31 cellular contexts compared by ENCODE assay signal in the genomic region with DNA sequence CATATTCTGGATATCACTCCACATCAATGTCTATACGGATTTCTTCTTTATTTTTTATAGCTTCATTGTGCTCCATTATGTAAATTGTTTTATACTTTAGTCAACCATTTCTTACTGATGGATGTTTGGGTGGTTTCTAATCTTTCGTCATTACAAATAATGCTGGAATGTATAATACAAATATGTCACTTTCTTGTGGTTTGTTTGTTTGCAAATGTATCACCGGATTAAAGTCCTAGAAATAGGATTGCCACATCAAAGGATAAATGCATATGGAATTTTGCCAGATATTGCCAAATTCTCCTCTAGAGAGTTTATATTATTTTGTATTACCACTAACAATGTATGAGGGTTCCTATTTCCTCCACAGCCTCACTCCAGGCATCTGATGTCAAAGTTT. TPM values are rescaled to one million over a fixed set of nuclear protein-coding genes. Genes with fewer than 3 reads are reported as not detected.
DNase-seq lines count a peak whose midpoint lies in the region; ATAC-seq lines count a peak whose summit lies in the region.
"Had no signal": no experiment of that assay in that cellular context is flagged by ENCODE, and none has a peak within 500 bp of the region (broad histone marks: within the 10 kb centered on the region; RNA-seq: fewer than 3 reads in every experiment).

No MANE protein-coding gene starts in this region.

- ATAC-seq in esophagus mucosa = peak; percentile 56
- no peak for ATAC-seq in GM21423 (IDR thresholded peaks at IDR 0.05; ENCODE audit: unreplicated experiment)
- ATAC-seq in HG03521 (IDR thresholded peaks at IDR 0.05; ENCODE audit: unreplicated experiment) = no peak
- ATAC-seq: activated CD8-positive, alpha-beta T cell treated with anti-CD3 and anti-CD28 coated beads, Interleukin-2, amount 10 ng/mL, durations not matched to agents 7 days and 5 days; activated T-helper 17 cell treated with anti-CD3 and anti-CD28 coated beads, Interleukin-2, amount 50 U/mL, for 72 hours; HCT116 had no signal

- H3K18ac ChIP-seq in mesenchymal stem cell (ENCODE audit: low read depth in 1 of 2, low read length in 2 of 2) = no peak overlapping the region

- H3K27ac ChIP-seq in mesenchymal stem cell (ENCODE audit: low read length, poor library complexity, severe bottlenecking) = no peak overlapping the region
- H3K27ac ChIP-seq: BLaER1, cardiac muscle cell, coronary artery, esophagus squamous epithelium, ovary, skin epidermis, suprapubic skin, upper lobe of left lung had no signal

- H2BK5ac ChIP-seq in mesenchymal stem cell (ENCODE audit: low read depth, low read length, poor library complexity, severe bottlenecking) = no peak overlapping the region

- no CpG with 5 or more reads among the region's 3 CpGs for WGBS in mesenchymal stem cell

- no peak overlapping the region for H3K4me2 ChIP-seq in mesenchymal stem cell (ENCODE audit: low read length, poor library complexity, severe bottlenecking)
- H3K4me2 ChIP-seq: BLaER1 had no signal

- no peak overlapping the region for H4K91ac ChIP-seq in mesenchymal stem cell (ENCODE audit: low read length)

- H2BK12ac ChIP-seq in mesenchymal stem cell (ENCODE audit: low read length in 2 of 2) = no peak overlapping the region

- H3K4ac ChIP-seq in mesenchymal stem cell (ENCODE audit: low read depth in 1 of 2, low read length in 2 of 2) = no peak overlapping the region

- H3K14ac ChIP-seq in mesenchymal stem cell (ENCODE audit: low read length in 2 of 2) = no peak overlapping the region

- peak; percentile 38 for DNase-seq in HT1080 (ENCODE audit: low read depth)
- DNase-seq in SW480 (ENCODE audit: low spot score) = peak; percentile 93
- peak; percentile 58 for DNase-seq in mesenchymal stem cell
- no peak for DNase-seq in dedifferentiated amniotic fluid mesenchymal stem cell (ENCODE audit: extremely low spot score)
- DNase-seq in HuH-7.5 (ENCODE audit: low spot score) = no peak
- DNase-seq: activated CD4-positive, alpha-beta T cell treated with anti-CD3 and anti-CD28 coated beads for 1 hour; activated CD8-positive, alpha-beta T cell treated with anti-CD3 and anti-CD28 coated beads, Interleukin-2, amount 10 ng/mL, durations not matched to agents 7 days and 5 days; activated naive CD4-positive, alpha-beta T cell treated with anti-CD3 and anti-CD28 coated beads, Interleukin-2, amount 10 ng/mL, durations not matched to agents 7 days and 5 days; amniotic stem cell; DMS 273 treated with DMSO at 0.1 percent for 48 hours; endodermal cell; esophagus squamous epithelium; NCI-H1417; NCI-H2029; NCI-H526; nephron progenitor cell; NK-92 treated with Interleukin-12 subunit alpha and Interleukin-12 subunit beta, amount 100 ng/mL, for 24 hours; ovary; Right ventricle myocardium superior; stimulated activated naive CD4-positive, alpha-beta T cell treated with Interleukin-2 at 50 U/mL for 16 hours; upper lobe of left lung had no signal

- no peaks in the 10 kb centered on the region for H3K9me3 ChIP-seq in mesenchymal stem cell (ENCODE audit: control insufficient read depth, low read length)
- H3K9me3 ChIP-seq: esophagus squamous epithelium, ovary, suprapubic skin, upper lobe of left lung had no signal

- H3K79me1 ChIP-seq in mesenchymal stem cell (replicated peaks; ENCODE audit: low read length, poor library complexity, severe bottlenecking) = no peaks in the 10 kb centered on the region

- H2BK15ac ChIP-seq in mesenchymal stem cell (ENCODE audit: low read depth, poor library complexity, severe bottlenecking) = no peak overlapping the region

- no peak overlapping the region for H3K4me3 ChIP-seq in mesenchymal stem cell (ENCODE audit: insufficient read depth in 1 of 2, low read depth in 1 of 2, low read length in 2 of 2)
- H3K4me3 ChIP-seq: BLaER1, cardiac muscle cell, coronary artery, esophagus squamous epithelium, ovary, skin epidermis, suprapubic skin, upper lobe of left lung had no signal

- no peak overlapping the region for H2BK120ac ChIP-seq in mesenchymal stem cell (ENCODE audit: low read depth, low read length)

- peaks cover 0 to 2% of the 10 kb centered on the region in 2 experiments for H3K27me3 ChIP-seq in mesenchymal stem cell (ENCODE audit: control insufficient read depth in 1 of 2, insufficient read depth in 1 of 2, low read length in 2 of 2)
- H3K27me3 ChIP-seq: BLaER1, cardiac muscle cell, esophagus squamous epithelium, ovary, suprapubic skin, upper lobe of left lung had no signal

- no peak overlapping the region for H2AK5ac ChIP-seq in mesenchymal stem cell (ENCODE audit: low read length, severe bottlenecking)

- no peak overlapping the region for H4K8ac ChIP-seq in mesenchymal stem cell (ENCODE audit: low read length)

- no peaks in the 10 kb centered on the region for H3K36me3 ChIP-seq in mesenchymal stem cell (ENCODE audit: control insufficient read depth in 1 of 2, insufficient read depth in 2 of 2, low read depth in 1 of 2, low read length in 2 of 2)
- H3K36me3 ChIP-seq: BLaER1, cardiac muscle cell, esophagus squamous epithelium, ovary, suprapubic skin, upper lobe of left lung had no signal

- no peak overlapping the region for H2AFZ ChIP-seq in mesenchymal stem cell (ENCODE audit: low read depth, low read length)

- no peak overlapping the region for H3K23ac ChIP-seq in mesenchymal stem cell (ENCODE audit: low read length in 2 of 2)

- H3K4me1 ChIP-seq in mesenchymal stem cell (ENCODE audit: control insufficient read depth, insufficient read depth, low read depth, low read length) = no peaks in the 10 kb centered on the region
- H3K4me1 ChIP-seq: suprapubic skin, upper lobe of left lung had no signal

- H3K9ac ChIP-seq in mesenchymal stem cell (ENCODE audit: low read length) = no peak overlapping the region
- H3K9ac ChIP-seq: BLaER1 had no signal

RNA-seq across cellular contexts. Expression of gene PRDM2, which starts 48.7 kb away (rescaled TPM):
- total RNA-seq in HT1080 (2014; rRNA removed; shearing (Covaris generic)) = 2.9 and 3.8 TPM in 2 replicates
- polyA plus RNA-seq in HT1080 (2015; cell fraction: cytosol; rRNA removed) = 6.5 and 9.0 TPM in 2 replicates
- polyA plus RNA-seq in HT1080 (2015; cell fraction: nucleus; rRNA removed) = 19.6 and 22.9 TPM in 2 replicates
- total RNA-seq in esophagus mucosa = 24.7 TPM
- polyA plus RNA-seq in mesenchymal stem cell (2013, experiment 1 of 2) = 15.2 TPM
- polyA plus RNA-seq in mesenchymal stem cell (2013, experiment 2 of 2) = 14.8 TPM

Comparison
In these comparisons a context has a peak if more than half of its experiments do, and no peak if none do; other contexts are left out.
1. DNase-seq: peak in HT1080 (single experiment), SW480 (single experiment) and mesenchymal stem cell (single experiment); none in dedifferentiated amniotic fluid mesenchymal stem cell (single experiment) and HuH-7.5 (single experiment).